ENCODE assay signal across 19 cellular contexts in the genomic region with DNA sequence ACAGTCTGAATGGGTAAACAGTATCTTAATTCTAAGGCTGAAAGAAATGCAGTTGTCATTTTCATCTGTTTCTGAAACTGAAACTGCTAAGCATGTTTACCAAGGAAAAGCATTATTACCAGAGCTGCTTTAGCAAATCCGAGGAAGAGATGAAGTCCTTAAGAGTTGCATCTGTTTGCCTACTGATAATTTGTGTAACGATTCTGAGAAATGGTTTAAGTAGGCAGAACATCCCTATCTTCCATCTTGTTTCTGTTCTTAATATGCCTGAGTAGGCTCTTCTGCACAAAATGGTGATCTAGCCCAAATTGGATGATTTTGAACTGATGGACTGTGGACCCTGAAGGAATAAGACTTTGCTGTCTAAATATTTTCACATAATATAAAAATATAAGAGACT. TPM values are rescaled to one million over a fixed set of nuclear protein-coding genes. Genes with fewer than 3 reads are reported as not detected.
A peak's percentile ranks its signal among the peaks of the same experiment; 100 is the strongest.
DNase-seq lines count a peak whose midpoint lies in the region; ATAC-seq, FAIRE-seq and TF ChIP-seq lines count a peak whose summit lies in the region.
"Had no signal": no experiment of that assay in that cellular context is flagged by ENCODE, and none has a peak within 500 bp of the region (broad histone marks: within the 10 kb centered on the region; RNA-seq: fewer than 3 reads in every experiment).

No MANE protein-coding gene starts in this region.

- BruUV-seq in K562 (replicated peaks; lab: Mats Ljungman, UMichigan), result no TSS peak

- in situ Hi-C loops in K562 (cut with MboI), result no loop called here

- POLR2A ChIA-PET in CD8-positive, alpha-beta memory T cell (lab: Charles Lee), result interaction anchor here (0.6 kb wide), 1 partner anchor 273 kb away, joined by 7 read pairs; no protein-coding TSS in a partner anchor
- POLR2A ChIA-PET in K562 (lab: Yijun Ruan, JAX) (interaction anchor here (0.6 to 1.0 kb wide), 4 partner anchors 9 to 16 kb away, joined by 3 to 4 read pairs (median 4); no protein-coding TSS in a partner anchor), HEK293T (lab: Yijun Ruan, JAX) (no interaction called here)

- no peaks in the 10 kb centered on the region for H3K27me3 ChIP-seq in CD8-positive, alpha-beta memory T cell (ENCODE audit: insufficient read depth, low read length, poor library complexity, severe bottlenecking)
- H3K27me3 ChIP-seq in K562 (ENCODE audit: control insufficient read depth in 2 of 2, insufficient read depth in 2 of 2, low read length in 2 of 2) (no peaks in the 10 kb centered on the region), foreskin keratinocyte (no peaks in the 10 kb centered on the region), left lung (no peaks in the 10 kb centered on the region)
- H3K27me3 ChIP-seq: Peyer's patch had no signal

- no peaks in the 10 kb centered on the region for H3K9me3 Mint-ChIP-seq in CD8-positive, alpha-beta memory T cell
- H3K9me3 Mint-ChIP-seq in T-helper 2 cell treated with Interferon-gamma antibody and Interleukin-4, amounts not matched to agents 5 μg/mL and 100 μg/mL, for 36 hours, result no peaks in the 10 kb centered on the region

- H3K79me2 ChIP-seq in K562 (ENCODE audit: control insufficient read depth, insufficient read depth, low read length), result peaks cover 10% of the 10 kb centered on the region

- H3K4me2 ChIP-seq in K562 (ENCODE audit: insufficient read depth, low read length), result peak overlapping the region; percentile 37; the same call in 1 of the 2 replicates
- H3K4me2 ChIP-seq: SK-N-SH had no signal

- H3K27me3 Mint-ChIP-seq in CD8-positive, alpha-beta memory T cell, result peaks cover 0 to 2% of the 10 kb centered on the region in 2 donors
- H3K27me3 Mint-ChIP-seq in T-helper 2 cell treated with Interferon-gamma antibody and Interleukin-4, amounts not matched to agents 5 μg/mL and 100 μg/mL, for 36 hours (ENCODE audit: low read depth), result no peaks in the 10 kb centered on the region
- H3K27me3 Mint-ChIP-seq: B cell; CD4-positive, CD25-positive, alpha-beta regulatory T cell had no signal

- FAIRE-seq in D721Med (lab: Jason Lieb, UNC), result peak; percentile 32
- FAIRE-seq in K562 (lab: Jason Lieb, UNC), result peak; percentile 62

- no peaks in the 10 kb centered on the region for H4K20me1 ChIP-seq in K562 (replicated peaks; ENCODE audit: control insufficient read depth, insufficient read depth, low read length)

- H3K4me3 ChIP-seq in CD8-positive, alpha-beta memory T cell (ENCODE audit: low read length), result no peak overlapping the region
- no peak overlapping the region for H3K4me3 ChIP-seq in K562
- H3K4me3 ChIP-seq in left lung, result no peak overlapping the region
- H3K4me3 ChIP-seq: Peyer's patch had no signal

- peak overlapping the region; percentile 10 for H3K27ac ChIP-seq in CD8-positive, alpha-beta memory T cell (ENCODE audit: low read depth, low read length)
- H3K27ac ChIP-seq in K562 (ENCODE audit: extremely low read depth, low read depth, low read length) (peak overlapping the region; percentile 23; the same call in 1 of the 3 replicates), foreskin keratinocyte (no peak overlapping the region), left lung (no peak overlapping the region)
- H3K27ac ChIP-seq: Peyer's patch had no signal

- peak; percentile 41 for TF ChIP-seq EP300 in K562 (IDR thresholded peaks at IDR 0.05; ENCODE audit: low read length)

- no peaks in the 10 kb centered on the region for H3K4me1 ChIP-seq in CD8-positive, alpha-beta memory T cell (ENCODE audit: insufficient read depth, low read length)
- H3K4me1 ChIP-seq in K562 (replicated peaks in 1 of 2; ENCODE audit: control insufficient read depth in 2 of 2, insufficient read depth in 2 of 2, low read length in 2 of 2), result peaks cover 0 to 20% of the 10 kb centered on the region in 2 experiments; a peak in 2 of 5 replicates
- H3K4me1 ChIP-seq in foreskin keratinocyte, result no peaks in the 10 kb centered on the region
- H3K4me1 ChIP-seq in left lung, result peaks cover 7 to 10% of the 10 kb centered on the region in 2 donors
- H3K4me1 ChIP-seq: Peyer's patch had no signal

- no peak for DNase-seq in CD8-positive, alpha-beta memory T cell
- DNase-seq in D721Med (ENCODE audit: insufficient read length, low spot score) (no peak), K562 (ENCODE audit: extremely low read depth in 1 of 4, low spot score in 3 of 4) (peak in 2 of 4 experiments; percentile 22 to 46), foreskin keratinocyte (no peak), left lung (no peak), HEK293T (ENCODE audit: extremely low spot score) (no peak)
- DNase-seq in T-helper 2 cell treated with Interferon-gamma antibody and Interleukin-4, amounts not matched to agents 5 μg/mL and 100 μg/mL, for 36 hours (ENCODE audit: low spot score), result no peak
- DNase-seq: Calu3, GDM1, GOT3, KBM-7, NCI-H1436, NCI-H2029 treated with DMSO at 0.1 percent for 48 hours, NCI-H510A treated with DMSO at 0.1 percent for 48 hours, Peyer's patch, Right ventricle myocardium superior, SK-N-SH had no signal

- H3K9me1 ChIP-seq in K562 (ENCODE audit: control insufficient read depth, insufficient read depth, low read length), result no peaks in the 10 kb centered on the region

- 20% methylated on average over 2 of the region's 2 CpGs for WGBS in K562 (ENCODE audit: insufficient coverage, low coverage, missing lambda C conversion rate)

- no peak for TF ChIP-seq POLR2A in K562 (conservative IDR thresholded peaks at IDR 0.05)

- TF ChIP-seq RAD21 in K562 (CRISPR knock-in tag; conservative IDR thresholded peaks at IDR 0.05 in 1 of 2, IDR thresholded peaks at IDR 0.05 in 1 of 2), result no peak

- peaks cover 4 to 22% (median 15%) of the 10 kb centered on the region in 3 donors for H3K4me1 Mint-ChIP-seq in CD8-positive, alpha-beta memory T cell
- H3K4me1 Mint-ChIP-seq in T-helper 2 cell treated with Interferon-gamma antibody and Interleukin-4, amounts not matched to agents 5 μg/mL and 100 μg/mL, for 36 hours (ENCODE audit: low read depth), result peaks cover 18% of the 10 kb centered on the region
- H3K4me1 Mint-ChIP-seq: B cell had no signal

- CTCF ChIA-PET in CD8-positive, alpha-beta memory T cell (lab: Charles Lee), result no interaction called here
- CTCF ChIA-PET in K562 (lab: Yijun Ruan, JAX; ENCODE audit: low intra/inter-chr PET ratio) (no interaction called here), HEK293T (lab: Yijun Ruan, JAX) (no interaction called here)

- H3K36me3 ChIP-seq in CD8-positive, alpha-beta memory T cell (ENCODE audit: insufficient read depth, low read length), result no peaks in the 10 kb centered on the region
- H3K36me3 ChIP-seq in K562 (ENCODE audit: control insufficient read depth, insufficient read depth, low read length) (peaks cover 61% of the 10 kb centered on the region), left lung (peaks cover 0 to 12% of the 10 kb centered on the region in 2 donors)

- no peak overlapping the region for H2AFZ ChIP-seq in K562 (ENCODE audit: low read depth, low read length)

- H3K9me3 ChIP-seq in CD8-positive, alpha-beta memory T cell (ENCODE audit: low read length), result no peaks in the 10 kb centered on the region
- H3K9me3 ChIP-seq in K562 (replicated peaks; ENCODE audit: control insufficient read depth, insufficient read depth, low read depth, low read length) (no peaks in the 10 kb centered on the region), left lung (no peaks in the 10 kb centered on the region)
- H3K9me3 ChIP-seq: Peyer's patch, SK-N-SH had no signal

- intact Hi-C loops in K562 (cut with micrococcal nuclease) (no loop called here), left lung (cut with DNase I) (no loop called here)

- no peak overlapping the region for H3K4me3 Mint-ChIP-seq in CD8-positive, alpha-beta memory T cell
- no peak overlapping the region for H3K4me3 Mint-ChIP-seq in T-helper 2 cell treated with Interferon-gamma antibody and Interleukin-4, amounts not matched to agents 5 μg/mL and 100 μg/mL, for 36 hours
- H3K4me3 Mint-ChIP-seq: B cell; CD4-positive, CD25-positive, alpha-beta regulatory T cell had no signal

- H3K27ac Mint-ChIP-seq in CD8-positive, alpha-beta memory T cell, result no peak overlapping the region
- peak overlapping the region; percentile 33 for H3K27ac Mint-ChIP-seq in T-helper 2 cell treated with Interferon-gamma antibody and Interleukin-4, amounts not matched to agents 5 μg/mL and 100 μg/mL, for 36 hours
- H3K27ac Mint-ChIP-seq: B cell had no signal

- peaks cover 3 to 55% (median 17%) of the 10 kb centered on the region in 3 donors for H3K36me3 Mint-ChIP-seq in CD8-positive, alpha-beta memory T cell
- H3K36me3 Mint-ChIP-seq in T-helper 2 cell treated with Interferon-gamma antibody and Interleukin-4, amounts not matched to agents 5 μg/mL and 100 μg/mL, for 36 hours (ENCODE audit: low read depth), result peaks cover 13% of the 10 kb centered on the region

- TF ChIP-seq CTCF in D721Med (IDR thresholded peaks at IDR 0.05; ENCODE audit: insufficient read depth, missing control alignments) (no peak), K562 (IDR thresholded peaks at IDR 0.05 in 2 of 3, conservative IDR thresholded peaks at IDR 0.05 in 1 of 3; ENCODE audit: insufficient read depth in 2 of 3, low read depth in 1 of 3, low read length in 3 of 3) (no peak), foreskin keratinocyte (conservative IDR thresholded peaks at IDR 0.05) (no peak), left lung (IDR thresholded peaks at IDR 0.05) (no peak)

- H3K9ac ChIP-seq in K562 (ENCODE audit: insufficient read depth in 1 of 2, low read depth in 2 of 2, low read length in 2 of 2), result no peak overlapping the region
- H3K9ac ChIP-seq: SK-N-SH had no signal

- ATAC-seq in K562, result peak; percentile 57; the same call in 2 of the 3 replicates
- no peak for ATAC-seq in foreskin keratinocyte
- ATAC-seq in left lung, result no peak

RNA-seq across cellular contexts. Expression of a gene that starts 34.9 kb away (rescaled TPM):
- 100 to 1,000 TPM; 153 to 155 TPM for total RNA-seq in CD8-positive, alpha-beta memory T cell
- 93.8 TPM for polyA plus RNA-seq in CD8-positive, alpha-beta memory T cell
- 173 and 180 TPM in 2 replicates for total RNA-seq in K562 (2011; cell fraction: chromatin; rRNA removed; ENCODE audit: low replicate concordance)
- total RNA-seq in K562 (2011; cell fraction: nucleolus; rRNA removed), result 70.0 and 74.1 TPM in 2 replicates
- total RNA-seq in K562 (2011; cell fraction: nucleoplasm; rRNA removed), result 117 and 128 TPM in 2 replicates
- total RNA-seq in K562 (2014; rRNA removed) (111 and 129 TPM in 2 replicates), K562 (2014; rRNA removed; fragmentation: Illumina TruSeq; extraction: Trizol) (117 and 122 TPM in 2 replicates), K562 (2015; rRNA removed; fragmentation: Illumina TruSeq; extraction: Trizol) (136 and 137 TPM in 2 replicates), K562 (2021) (155 and 156 TPM in 2 replicates), foreskin keratinocyte (145 and 171 TPM in 2 replicates), left lung (10 to 100 TPM; 47.1 to 67.4 TPM)
- polyA plus RNA-seq in K562 (2011; rRNA removed) (92.0 and 105 TPM in 2 replicates), K562 (2014; fragmentation: Illumina TruSeq; extraction: Trizol) (114 and 121 TPM in 2 replicates), K562 (2014; fragmentation: Nextera tagmentation; extraction: Ambion mirVana) (100 to 1,000 TPM; 111 to 162 TPM), K562 (2014; rRNA removed) (88.4 and 101 TPM in 2 replicates), foreskin keratinocyte (121 and 143 TPM in 2 replicates)
- polyA plus RNA-seq in K562 (2011; cell fraction: cytosol; rRNA removed), result 118 and 127 TPM in 2 replicates
- polyA plus RNA-seq in K562 (2011; cell fraction: nucleus; rRNA removed), result 172 and 196 TPM in 2 replicates
- polyA plus RNA-seq in K562 (2012), result 76.2 and 104 TPM in 2 replicates
- 128 and 161 TPM in 2 replicates for polyA minus RNA-seq in K562 (2011; rRNA and poly(A)+ RNA removed)
- polyA minus RNA-seq in K562 (2011; cell fraction: cytosol; rRNA and poly(A)+ RNA removed), result 112 and 141 TPM in 2 replicates
- 49.4 and 65.2 TPM in 2 replicates for polyA minus RNA-seq in K562 (2011; cell fraction: nucleus; rRNA and poly(A)+ RNA removed)

Comparison
In these comparisons a context has a peak if more than half of its experiments do, and no peak if none do; other contexts are left out.
1. H3K27ac ChIP-seq: peak in CD8-positive, alpha-beta memory T cell (single experiment) and K562 (single experiment); none in foreskin keratinocyte (single experiment) and left lung (0 of 2).